ENCODE assay signal across 28 cellular contexts in genomic region chr4:124736526-124736925, GRCh38.
"Had no signal": no experiment of that assay in that cellular context is flagged by ENCODE, and none has a peak within 500 bp of the region (broad histone marks: within the 10 kb centered on the region; RNA-seq: fewer than 3 reads in every experiment).

No MANE protein-coding gene starts in this region.

- H3K9ac ChIP-seq: parathyroid adenoma had no signal

- ATAC-seq: naive thymus-derived CD8-positive, alpha-beta T cell; natural killer cell treated with Interleukin-12 subunit alpha and Interleukin-12 subunit beta and Interleukin-15 and Interleukin-18, amount 100 ng/mL, for 72 hours; psoas muscle; right cardiac atrium; sciatic nerve; stimulated activated effector memory CD8-positive, alpha-beta T cell treated with anti-CD3 and anti-CD28 coated beads, Interleukin-12 subunit alpha, Interleukin-12 subunit beta, amount 100 ng/mL, for 72 hours; stimulated activated naive B cell treated with anti-CD40 and anti-IgM and Interleukin-4, amounts not matched to agents 10 μg/mL and 1 μg/mL and 100 μg/mL, for 72 hours had no signal

- DNase-seq: naive thymus-derived CD8-positive, alpha-beta T cell; nephron progenitor cell; nucleus accumbens; ovary; posterior cingulate gyrus; psoas muscle; right cardiac atrium; spleen; stimulated activated CD4-positive, alpha-beta T cell treated with anti-CD3 and anti-CD28 coated beads, Interleukin-12 subunit alpha, Interleukin-12 subunit beta, amount 100 ng/mL, for 4 hours; stimulated activated CD4-positive, alpha-beta T cell treated with anti-CD3 and anti-CD28 coated beads, Interleukin-1b, Interleukin-23, amount 100 ng/mL, for 48 hours; stimulated activated CD4-positive, alpha-beta T cell treated with anti-CD3 and anti-CD28 coated beads, Interleukin-4, amount 100 ng/mL, for 1 hour; stimulated activated naive B cell treated with anti-CD40 and anti-IgM and Interleukin-4, amounts not matched to agents 10 μg/mL and 1 μg/mL and 100 μg/mL, for 72 hours; stimulated activated naive CD4-positive, alpha-beta T cell treated with Interleukin-2 at 50 U/mL for 16 hours; stomach; thyroid gland; trophoblast cell; upper lobe of left lung had no signal

- H3K9me3 ChIP-seq: neutrophil, ovary, psoas muscle, spleen, stomach, thoracic aorta, thyroid gland, tibial nerve, upper lobe of left lung, vagina had no signal

- H3K27me3 ChIP-seq: neutrophil, ovary, spleen, stomach, thyroid gland, tibial nerve, upper lobe of left lung, vagina had no signal

- H3K27ac ChIP-seq: neutrophil, ovary, parathyroid adenoma, psoas muscle, skin epidermis, spleen, stomach, thoracic aorta, thyroid gland, tibial nerve, upper lobe of left lung, vagina had no signal

- H3K36me3 ChIP-seq: neutrophil, ovary, spleen, stomach, thoracic aorta, thyroid gland, tibial nerve, upper lobe of left lung, vagina had no signal

- FAIRE-seq: urothelium cell line had no signal

- H2AFZ ChIP-seq: parathyroid adenoma had no signal

- H3K4me3 ChIP-seq: ovary, psoas muscle, skin epidermis, smooth muscle cell, spleen, stomach, thoracic aorta, thyroid gland, tibial nerve, upper lobe of left lung, vagina had no signal

- H3K4me2 ChIP-seq: smooth muscle cell had no signal

- H3K4me1 ChIP-seq: parathyroid adenoma, psoas muscle, spleen, stomach, thyroid gland, tibial nerve, upper lobe of left lung, vagina had no signal
